In the genomic region with DNA sequence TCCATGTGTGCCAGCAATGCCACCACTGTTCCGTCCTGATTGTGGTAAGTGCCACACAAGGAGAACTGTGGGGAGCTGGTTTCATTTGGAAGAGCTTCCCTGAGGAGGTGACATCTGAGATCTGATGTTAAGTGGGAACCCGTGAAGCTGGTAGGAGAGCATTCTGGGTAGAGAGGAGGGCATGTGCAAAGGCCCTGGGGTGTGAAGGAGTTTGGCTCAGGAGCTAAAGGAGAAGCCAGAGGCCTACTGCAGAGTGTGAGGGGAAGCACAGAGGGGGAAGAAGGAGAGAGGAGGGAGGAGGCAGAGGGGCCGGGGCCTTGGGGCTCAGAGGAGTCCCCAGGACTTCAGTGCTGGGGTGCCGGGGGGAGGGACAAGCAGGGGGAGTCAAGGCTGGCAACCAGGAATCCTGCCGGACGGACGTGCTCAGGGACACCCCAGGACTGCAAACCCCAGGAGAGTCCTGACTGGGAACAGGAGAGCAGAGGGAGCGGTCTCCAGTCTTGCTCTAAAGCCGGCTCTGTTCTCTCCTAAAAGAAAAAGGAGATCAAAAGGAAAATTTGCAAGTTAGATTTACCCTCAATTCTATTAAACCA, we compare ENCODE assay signal across 2 cellular contexts.
TF ChIP-seq lines count a peak whose summit lies in the region.

No MANE protein-coding gene starts in this region.

TF ChIP-seq in A549, 52 proteins besides CTCF, POLR2A, EP300 and RAD21:
- TF ChIP-seq, protein P1, sequence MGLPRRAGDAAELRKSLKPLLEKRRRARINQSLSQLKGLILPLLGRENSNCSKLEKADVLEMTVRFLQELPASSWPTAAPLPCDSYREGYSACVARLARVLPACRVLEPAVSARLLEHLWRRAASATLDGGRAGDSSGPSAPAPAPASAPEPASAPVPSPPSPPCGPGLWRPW (IDR thresholded peaks at IDR 0.05), result no peak
- TF ChIP-seq HMGXB4 (CRISPR knock-in tag; IDR thresholded peaks at IDR 0.05; ENCODE audit: borderline replicate concordance) (no peak), ZNF302 (CRISPR knock-in tag; IDR thresholded peaks at IDR 0.05) (no peak), EHF (CRISPR knock-in tag; IDR thresholded peaks at IDR 0.05) (no peak), MYC (IDR thresholded peaks at IDR 0.05; ENCODE audit: borderline replicate concordance, low read length) (no peak), JUN (IDR thresholded peaks at IDR 0.05) (no peak), ESRRA (IDR thresholded peaks at IDR 0.05; ENCODE audit: borderline replicate concordance, low read length) (no peak), HOXA7 (CRISPR knock-in tag; IDR thresholded peaks at IDR 0.05) (no peak), NR3C1 (IDR thresholded peaks at IDR 0.05) (no peak), HOXB5 (CRISPR knock-in tag; IDR thresholded peaks at IDR 0.05) (no peak), ELK1 (IDR thresholded peaks at IDR 0.05; ENCODE audit: low read depth, low read length) (no peak), NFE2L2 (conservative IDR thresholded peaks at IDR 0.05; ENCODE audit: low read length) (no peak), MAZ (IDR thresholded peaks at IDR 0.05; ENCODE audit: borderline replicate concordance, low read depth, low read length) (no peak), EHMT2 (IDR thresholded peaks at IDR 0.05; ENCODE audit: low read depth) (no peak), KDM5A (IDR thresholded peaks at IDR 0.05) (no peak), HOXB13 (CRISPR knock-in tag; IDR thresholded peaks at IDR 0.05; ENCODE audit: low read depth) (no peak), CEBPB (IDR thresholded peaks at IDR 0.05) (no peak)
- TF ChIP-seq, protein P2, sequence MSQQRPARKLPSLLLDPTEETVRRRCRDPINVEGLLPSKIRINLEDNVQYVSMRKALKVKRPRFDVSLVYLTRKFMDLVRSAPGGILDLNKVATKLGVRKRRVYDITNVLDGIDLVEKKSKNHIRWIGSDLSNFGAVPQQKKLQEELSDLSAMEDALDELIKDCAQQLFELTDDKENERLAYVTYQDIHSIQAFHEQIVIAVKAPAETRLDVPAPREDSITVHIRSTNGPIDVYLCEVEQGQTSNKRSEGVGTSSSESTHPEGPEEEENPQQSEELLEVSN (IDR thresholded peaks at IDR 0.05; ENCODE audit: borderline replicate concordance, low read depth), result no peak
- TF ChIP-seq, protein P3, sequence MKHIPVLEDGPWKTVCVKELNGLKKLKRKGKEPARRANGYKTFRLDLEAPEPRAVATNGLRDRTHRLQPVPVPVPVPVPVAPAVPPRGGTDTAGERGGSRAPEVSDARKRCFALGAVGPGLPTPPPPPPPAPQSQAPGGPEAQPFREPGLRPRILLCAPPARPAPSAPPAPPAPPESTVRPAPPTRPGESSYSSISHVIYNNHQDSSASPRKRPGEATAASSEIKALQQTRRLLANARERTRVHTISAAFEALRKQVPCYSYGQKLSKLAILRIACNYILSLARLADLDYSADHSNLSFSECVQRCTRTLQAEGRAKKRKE (CRISPR knock-in tag; IDR thresholded peaks at IDR 0.05; ENCODE audit: low read depth), result no peak
- TF ChIP-seq, protein P4, sequence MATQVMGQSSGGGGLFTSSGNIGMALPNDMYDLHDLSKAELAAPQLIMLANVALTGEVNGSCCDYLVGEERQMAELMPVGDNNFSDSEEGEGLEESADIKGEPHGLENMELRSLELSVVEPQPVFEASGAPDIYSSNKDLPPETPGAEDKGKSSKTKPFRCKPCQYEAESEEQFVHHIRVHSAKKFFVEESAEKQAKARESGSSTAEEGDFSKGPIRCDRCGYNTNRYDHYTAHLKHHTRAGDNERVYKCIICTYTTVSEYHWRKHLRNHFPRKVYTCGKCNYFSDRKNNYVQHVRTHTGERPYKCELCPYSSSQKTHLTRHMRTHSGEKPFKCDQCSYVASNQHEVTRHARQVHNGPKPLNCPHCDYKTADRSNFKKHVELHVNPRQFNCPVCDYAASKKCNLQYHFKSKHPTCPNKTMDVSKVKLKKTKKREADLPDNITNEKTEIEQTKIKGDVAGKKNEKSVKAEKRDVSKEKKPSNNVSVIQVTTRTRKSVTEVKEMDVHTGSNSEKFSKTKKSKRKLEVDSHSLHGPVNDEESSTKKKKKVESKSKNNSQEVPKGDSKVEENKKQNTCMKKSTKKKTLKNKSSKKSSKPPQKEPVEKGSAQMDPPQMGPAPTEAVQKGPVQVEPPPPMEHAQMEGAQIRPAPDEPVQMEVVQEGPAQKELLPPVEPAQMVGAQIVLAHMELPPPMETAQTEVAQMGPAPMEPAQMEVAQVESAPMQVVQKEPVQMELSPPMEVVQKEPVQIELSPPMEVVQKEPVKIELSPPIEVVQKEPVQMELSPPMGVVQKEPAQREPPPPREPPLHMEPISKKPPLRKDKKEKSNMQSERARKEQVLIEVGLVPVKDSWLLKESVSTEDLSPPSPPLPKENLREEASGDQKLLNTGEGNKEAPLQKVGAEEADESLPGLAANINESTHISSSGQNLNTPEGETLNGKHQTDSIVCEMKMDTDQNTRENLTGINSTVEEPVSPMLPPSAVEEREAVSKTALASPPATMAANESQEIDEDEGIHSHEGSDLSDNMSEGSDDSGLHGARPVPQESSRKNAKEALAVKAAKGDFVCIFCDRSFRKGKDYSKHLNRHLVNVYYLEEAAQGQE (IDR thresholded peaks at IDR 0.05), result no peak

TF ChIP-seq in HEK293, 187 proteins besides CTCF, POLR2A, EP300 and RAD21:
- TF ChIP-seq, protein P5, sequence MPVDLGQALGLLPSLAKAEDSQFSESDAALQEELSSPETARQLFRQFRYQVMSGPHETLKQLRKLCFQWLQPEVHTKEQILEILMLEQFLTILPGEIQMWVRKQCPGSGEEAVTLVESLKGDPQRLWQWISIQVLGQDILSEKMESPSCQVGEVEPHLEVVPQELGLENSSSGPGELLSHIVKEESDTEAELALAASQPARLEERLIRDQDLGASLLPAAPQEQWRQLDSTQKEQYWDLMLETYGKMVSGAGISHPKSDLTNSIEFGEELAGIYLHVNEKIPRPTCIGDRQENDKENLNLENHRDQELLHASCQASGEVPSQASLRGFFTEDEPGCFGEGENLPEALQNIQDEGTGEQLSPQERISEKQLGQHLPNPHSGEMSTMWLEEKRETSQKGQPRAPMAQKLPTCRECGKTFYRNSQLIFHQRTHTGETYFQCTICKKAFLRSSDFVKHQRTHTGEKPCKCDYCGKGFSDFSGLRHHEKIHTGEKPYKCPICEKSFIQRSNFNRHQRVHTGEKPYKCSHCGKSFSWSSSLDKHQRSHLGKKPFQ (tag by site-specific recombination; IDR thresholded peaks at IDR 0.05), result peak; percentile 14; the same call in 1 of the 2 replicates
- TF ChIP-seq ZNF548 (tag by site-specific recombination; IDR thresholded peaks at IDR 0.05) (no peak), ZNF341 (tag by site-specific recombination; IDR thresholded peaks at IDR 0.05; ENCODE audit: low read depth) (peak; percentile 37), KLF7 (tag by site-specific recombination; IDR thresholded peaks at IDR 0.05; ENCODE audit: borderline replicate concordance) (no peak), YY1 (tag by site-specific recombination; IDR thresholded peaks at IDR 0.05) (no peak), ZNF37A (tag by site-specific recombination; IDR thresholded peaks at IDR 0.05) (no peak), ZNF544 (tag by site-specific recombination; IDR thresholded peaks at IDR 0.05) (no peak), ZNF830 (tag by site-specific recombination; IDR thresholded peaks at IDR 0.05; ENCODE audit: low read depth) (no peak), ZNF623 (tag by site-specific recombination; IDR thresholded peaks at IDR 0.05) (peak; percentile 99), ZNF362 (tag by site-specific recombination; IDR thresholded peaks at IDR 0.05) (no peak)
- TF ChIP-seq, protein P6, sequence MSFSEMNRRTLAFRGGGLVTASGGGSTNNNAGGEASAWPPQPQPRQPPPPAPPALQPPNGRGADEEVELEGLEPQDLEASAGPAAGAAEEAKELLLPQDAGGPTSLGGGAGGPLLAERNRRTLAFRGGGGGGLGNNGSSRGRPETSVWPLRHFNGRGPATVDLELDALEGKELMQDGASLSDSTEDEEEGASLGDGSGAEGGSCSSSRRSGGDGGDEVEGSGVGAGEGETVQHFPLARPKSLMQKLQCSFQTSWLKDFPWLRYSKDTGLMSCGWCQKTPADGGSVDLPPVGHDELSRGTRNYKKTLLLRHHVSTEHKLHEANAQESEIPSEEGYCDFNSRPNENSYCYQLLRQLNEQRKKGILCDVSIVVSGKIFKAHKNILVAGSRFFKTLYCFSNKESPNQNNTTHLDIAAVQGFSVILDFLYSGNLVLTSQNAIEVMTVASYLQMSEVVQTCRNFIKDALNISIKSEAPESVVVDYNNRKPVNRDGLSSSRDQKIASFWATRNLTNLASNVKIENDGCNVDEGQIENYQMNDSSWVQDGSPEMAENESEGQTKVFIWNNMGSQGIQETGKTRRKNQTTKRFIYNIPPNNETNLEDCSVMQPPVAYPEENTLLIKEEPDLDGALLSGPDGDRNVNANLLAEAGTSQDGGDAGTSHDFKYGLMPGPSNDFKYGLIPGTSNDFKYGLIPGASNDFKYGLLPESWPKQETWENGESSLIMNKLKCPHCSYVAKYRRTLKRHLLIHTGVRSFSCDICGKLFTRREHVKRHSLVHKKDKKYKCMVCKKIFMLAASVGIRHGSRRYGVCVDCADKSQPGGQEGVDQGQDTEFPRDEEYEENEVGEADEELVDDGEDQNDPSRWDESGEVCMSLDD (tag by site-specific recombination; IDR thresholded peaks at IDR 0.05), result no peak
